Comparison of ENCODE assay signal across 39 cellular contexts in the genomic region with DNA sequence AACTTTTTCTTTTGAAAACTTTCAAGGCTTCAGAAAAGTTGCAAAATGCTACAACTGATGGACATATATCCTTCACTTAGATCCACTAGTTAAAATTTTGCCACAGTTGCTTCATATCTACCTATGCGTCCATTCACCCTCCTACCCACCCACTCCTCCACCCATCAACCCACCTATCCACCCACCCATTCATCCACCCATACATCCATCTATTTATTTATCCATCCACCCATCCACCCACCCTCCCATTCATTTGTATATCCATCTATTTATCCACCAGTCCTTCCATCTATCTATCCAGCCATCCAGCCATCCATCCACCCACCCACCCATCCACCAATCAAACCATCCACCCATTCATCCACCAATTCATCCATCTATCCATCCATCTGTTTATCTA. TPM values are rescaled to one million over a fixed set of nuclear protein-coding genes. Genes with fewer than 3 reads are reported as not detected.
"Had no signal": no experiment of that assay in that cellular context is flagged by ENCODE, and none has a peak within 500 bp of the region (broad histone marks: within the 10 kb centered on the region; RNA-seq: fewer than 3 reads in every experiment).

No MANE protein-coding gene starts in this region.

- H3K27me3 ChIP-seq: adrenal gland, ascending aorta, body of pancreas, brain microvascular endothelial cell, breast epithelium, cardiac muscle cell had no signal

- H3K27ac ChIP-seq: adrenal gland, ascending aorta, body of pancreas, brain microvascular endothelial cell, breast epithelium, cardiac muscle cell had no signal

- H3K9me3 ChIP-seq: adrenal gland, ascending aorta, body of pancreas, breast epithelium had no signal

- FAIRE-seq: astrocyte, bronchial epithelial cell had no signal

- H3K4me3 ChIP-seq: adrenal gland, ascending aorta, body of pancreas, breast epithelium, cardiac muscle cell had no signal

- H3K36me3 ChIP-seq: adrenal gland, ascending aorta, brain microvascular endothelial cell, breast epithelium, cardiac muscle cell had no signal

- DNase-seq: activated effector memory CD4-positive, alpha-beta T cell treated with anti-CD3 and anti-CD28 coated beads, Interleukin-2, amount 50 U/mL, for 16 hours; activated effector memory CD4-positive, alpha-beta T cell treated with Interleukin-2 at 50 U/mL for 16 hours; activated gamma-delta T cell; activated gamma-delta T cell treated with Interleukin-2 at 50 U/mL for 16 hours; activated naive CD4-positive, alpha-beta T cell; activated naive CD4-positive, alpha-beta T cell treated with anti-CD3 and anti-CD28 coated beads, Interleukin-2, amount 10 ng/mL, durations not matched to agents 7 days and 5 days; activated naive CD4-positive, alpha-beta T cell treated with anti-CD3 and anti-CD28 coated beads, Interleukin-2, amount 50 U/mL, for 16 hours; activated naive CD4-positive, alpha-beta T cell treated with Interleukin-2 at 50 U/mL for 16 hours; activated naive CD8-positive, alpha-beta T cell treated with anti-CD3 and anti-CD28 coated beads for 36 hours; activated naive CD8-positive, alpha-beta T cell treated with anti-CD3 and anti-CD28 coated beads, Interleukin-2, amount 10 ng/mL, durations not matched to agents 7 days and 5 days; activated naive CD8-positive, alpha-beta T cell treated with anti-CD3 and anti-CD28 coated beads, Interleukin-2, amount 50 U/mL, for 24 hours; activated T-cell treated with anti-CD3 and anti-CD28 coated beads, Interleukin-2, amount 50 U/mL, for 24 hours; activated T-cell treated with anti-CD3 and anti-CD28 coated beads, Interleukin-2, amount 50 U/mL, for 4 hours; activated T-cell treated with anti-CD3 and anti-CD28 coated beads, Interleukin-2, amount 50 U/mL, for 48 hours; activated T-cell treated with anti-CD3 and anti-CD28 coated beads, Interleukin-2, amount 50 U/mL, for 72 hours; adrenal gland; amniotic stem cell; amygdala; anterior cingulate cortex; aorta; body of pancreas; brain microvascular endothelial cell; caudate nucleus; central memory CD4-positive, alpha-beta T cell; cerebellar nuclear complex had no signal

- ATAC-seq: activated naive CD4-positive, alpha-beta T cell treated with anti-CD3 and anti-CD28 coated beads, Interleukin-2, amount 50 U/mL, for 72 hours; activated T-cell treated with anti-CD3 and anti-CD28 coated beads, Interleukin-2, amount 50 U/mL, for 4 hours; activated T-cell treated with anti-CD3 and anti-CD28 coated beads, Interleukin-2, amount 50 U/mL, for 72 hours; activated T-helper 17 cell treated with anti-CD3 and anti-CD28 coated beads, Interleukin-2, amount 50 U/mL, for 72 hours; body of pancreas had no signal

- H3K4me1 ChIP-seq: adrenal gland, ascending aorta, body of pancreas, breast epithelium had no signal

RNA-seq across cellular contexts. Expression of gene BPIFB4, which starts 13.6 kb away (rescaled TPM):
- total RNA-seq: activated naive CD4-positive, alpha-beta T cell treated with anti-CD3 and anti-CD28 coated beads for 36 hours; activated naive CD4-positive, alpha-beta T cell treated with anti-CD3 and anti-CD28 coated beads, Interleukin-2, amount 50 U/mL, for 72 hours; activated naive CD8-positive, alpha-beta T cell treated with anti-CD3 and anti-CD28 coated beads for 36 hours; activated naive CD8-positive, alpha-beta T cell treated with anti-CD3 and anti-CD28 coated beads, Interleukin-2, amount 10 ng/mL, durations not matched to agents 7 days and 5 days; activated T-cell treated with anti-CD3 and anti-CD28 coated beads, Interleukin-2, amount 50 U/mL, for 4 hours; activated T-cell treated with anti-CD3 and anti-CD28 coated beads, Interleukin-2, amount 50 U/mL, for 72 hours; activated T-helper 1 cell treated with anti-CD3 and anti-CD28 coated beads, Interleukin-12 subunit alpha, Interleukin-12 subunit beta, Interleukin-2, Interleukin-4 antibody, amounts not matched to agents 30 ng/mL and 10 ng/mL and 1 ng/mL, durations not matched to agents 14 hours and 24 hours and 36 hours; activated T-helper 17 cell treated with anti-CD3 and anti-CD28 coated beads, Interleukin-2, amount 50 U/mL, for 72 hours; activated T-helper 2 cell treated with anti-CD3 and anti-CD28 coated beads, Interferon-gamma antibody, Interleukin-2, Interleukin-4, amounts not matched to agents 10 μg/mL and 5 μg/mL and 100 μg/mL, durations not matched to agents 14 hours and 24 hours and 36 hours; adrenal gland; aorta; ascending aorta; astrocyte; body of pancreas; breast epithelium; bronchial epithelial cell; cardiac muscle cell; cardiac septum; cerebellum; chondrocyte had no signal
- polyA plus RNA-seq: aorta, cardiac muscle cell had no signal

RNA-seq across cellular contexts. Expression of gene BPIFB3, which starts 39.4 kb away (rescaled TPM):
- total RNA-seq: activated naive CD4-positive, alpha-beta T cell treated with anti-CD3 and anti-CD28 coated beads for 36 hours; activated naive CD4-positive, alpha-beta T cell treated with anti-CD3 and anti-CD28 coated beads, Interleukin-2, amount 50 U/mL, for 72 hours; activated naive CD8-positive, alpha-beta T cell treated with anti-CD3 and anti-CD28 coated beads for 36 hours; activated naive CD8-positive, alpha-beta T cell treated with anti-CD3 and anti-CD28 coated beads, Interleukin-2, amount 10 ng/mL, durations not matched to agents 7 days and 5 days; activated T-cell treated with anti-CD3 and anti-CD28 coated beads, Interleukin-2, amount 50 U/mL, for 4 hours; activated T-cell treated with anti-CD3 and anti-CD28 coated beads, Interleukin-2, amount 50 U/mL, for 72 hours; activated T-helper 1 cell treated with anti-CD3 and anti-CD28 coated beads, Interleukin-12 subunit alpha, Interleukin-12 subunit beta, Interleukin-2, Interleukin-4 antibody, amounts not matched to agents 30 ng/mL and 10 ng/mL and 1 ng/mL, durations not matched to agents 14 hours and 24 hours and 36 hours; activated T-helper 17 cell treated with anti-CD3 and anti-CD28 coated beads, Interleukin-2, amount 50 U/mL, for 72 hours; activated T-helper 2 cell treated with anti-CD3 and anti-CD28 coated beads, Interferon-gamma antibody, Interleukin-2, Interleukin-4, amounts not matched to agents 10 μg/mL and 5 μg/mL and 100 μg/mL, durations not matched to agents 14 hours and 24 hours and 36 hours; adrenal gland; aorta; ascending aorta; astrocyte; body of pancreas; breast epithelium; bronchial epithelial cell; cardiac muscle cell; cardiac septum; cerebellum; chondrocyte had no signal
- polyA plus RNA-seq: adipose tissue, adrenal gland, aorta, cardiac muscle cell had no signal
